33 cellular contexts compared by ENCODE assay signal in the genomic region with DNA sequence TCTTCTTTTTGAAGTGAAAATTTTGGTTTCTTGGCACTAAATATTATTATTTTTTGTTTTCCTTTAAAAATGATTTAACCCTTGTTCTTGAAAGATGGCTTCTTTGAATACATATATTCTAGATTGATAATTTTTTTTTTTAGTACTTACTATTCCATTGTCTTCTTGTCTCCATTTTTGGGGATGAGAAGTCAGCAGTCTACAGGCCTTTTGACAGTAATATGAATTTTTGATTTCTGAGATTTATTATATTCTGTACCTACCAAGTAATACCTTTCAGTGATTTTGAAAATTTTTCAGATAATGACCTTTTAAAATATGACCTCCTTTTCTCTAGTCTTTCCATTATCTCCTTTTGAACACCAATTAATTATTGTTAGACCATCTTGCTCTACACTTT.
A peak's percentile ranks its signal among the peaks of the same experiment; 100 is the strongest.
DNase-seq lines count a peak whose midpoint lies in the region; ATAC-seq, FAIRE-seq and TF ChIP-seq lines count a peak whose summit lies in the region.
"Had no signal": no experiment of that assay in that cellular context is flagged by ENCODE, and none has a peak within 500 bp of the region (broad histone marks: within the 10 kb centered on the region; RNA-seq: fewer than 3 reads in every experiment).

No MANE protein-coding gene starts in this region.

- no peak overlapping the region for H3K4me3 Mint-ChIP-seq in WTC11
- H3K4me3 Mint-ChIP-seq: B cell; CD14-positive monocyte; CD4-positive, alpha-beta memory T cell; CD4-positive, alpha-beta T cell; CD4-positive, CD25-positive, alpha-beta regulatory T cell; CD8-positive, alpha-beta memory T cell; CD8-positive, alpha-beta T cell had no signal

- FAIRE-seq in HepG2 (lab: Jason Lieb, UNC), result no peak
- FAIRE-seq: A204.1, A549, D721Med had no signal

- H3K9me3 Mint-ChIP-seq in WTC11, result peaks cover 48% of the 10 kb centered on the region

- no peak for ATAC-seq in HepG2
- ATAC-seq in right lobe of liver, result no peak
- ATAC-seq in WTC11, result no peak
- ATAC-seq in GM19324 (IDR thresholded peaks at IDR 0.05; ENCODE audit: low FRiP score, unreplicated experiment), result no peak
- ATAC-seq: A549; CD8-positive, alpha-beta T cell had no signal

- H3K9me3 ChIP-seq in HepG2 (ENCODE audit: low read length), result peaks cover 3% of the 10 kb centered on the region; the same call in 1 of the 2 replicates
- H3K9me3 ChIP-seq in right lobe of liver, result no peaks in the 10 kb centered on the region
- H3K9me3 ChIP-seq: A549, BLaER1, Caco-2 had no signal

- H3K4me3 ChIP-seq in HepG2 (replicated peaks in 1 of 3; ENCODE audit: insufficient read depth in 1 of 3, low read depth in 2 of 3, low read length in 3 of 3) (no peak overlapping the region), right lobe of liver (no peak overlapping the region)
- H3K4me3 ChIP-seq: A549; BLaER1; BLaER1 treated with 17β-estradiol and CSF1 and Interleukin-3, amounts not matched to agents 10 nM and 100 nM had no signal

- CTCF ChIA-PET in HepG2 (lab: Yijun Ruan, JAX; ENCODE audit: low intra/inter-chr PET ratio, low total read pairs) (no interaction called here), WTC11 (lab: Charles Lee) (no interaction called here)

- in situ Hi-C loops in HepG2 (cut with HindIII; ENCODE audit: extremely low pct_ligation_motif_present, low pct_unique_long_range_greater_than_20kb), result no loop called here

- TF ChIP-seq CTCF in HepG2 (CRISPR knock-in tag; IDR thresholded peaks at IDR 0.05) (no peak), right lobe of liver (IDR thresholded peaks at IDR 0.05) (no peak), WTC11 (IDR thresholded peaks at IDR 0.05) (no peak)

- H3K27ac Mint-ChIP-seq in WTC11, result no peak overlapping the region
- H3K27ac Mint-ChIP-seq: B cell; CD14-positive monocyte; CD4-positive, alpha-beta memory T cell; CD4-positive, alpha-beta T cell; CD4-positive, CD25-positive, alpha-beta regulatory T cell; CD8-positive, alpha-beta memory T cell; CD8-positive, alpha-beta T cell had no signal

- no peaks in the 10 kb centered on the region for H3K36me3 ChIP-seq in HepG2 (replicated peaks in 1 of 2; ENCODE audit: control insufficient read depth in 1 of 2, insufficient read depth in 2 of 2, low read length in 2 of 2)
- H3K36me3 ChIP-seq in right lobe of liver, result no peaks in the 10 kb centered on the region
- H3K36me3 ChIP-seq: BE2C; BLaER1; BLaER1 treated with 17β-estradiol and CSF1 and Interleukin-3, amounts not matched to agents 10 nM and 100 nM had no signal

- no peaks in the 10 kb centered on the region for H3K79me2 ChIP-seq in HepG2 (ENCODE audit: insufficient read depth, low read length)

- H3K27ac ChIP-seq in HepG2 (ENCODE audit: extremely low read length, insufficient read depth, low read length) (no peak overlapping the region), right lobe of liver (no peak overlapping the region)
- H3K27ac ChIP-seq: 22Rv1; A549; BLaER1; BLaER1 treated with 17β-estradiol and CSF1 and Interleukin-3, amounts not matched to agents 10 nM and 100 nM; C4-2B had no signal

- BruUV-seq in HepG2 (replicated peaks; lab: Mats Ljungman, UMichigan), result no TSS peak

- no peak overlapping the region for H3K9ac ChIP-seq in HepG2 (ENCODE audit: insufficient read depth, low read depth, low read length)
- H3K9ac ChIP-seq: BLaER1; BLaER1 treated with 17β-estradiol and CSF1 and Interleukin-3, amounts not matched to agents 10 nM and 100 nM had no signal

- POLR2A ChIA-PET in HepG2 (lab: Yijun Ruan, JAX) (no interaction called here), WTC11 (lab: Charles Lee) (no interaction called here)

- no peaks in the 10 kb centered on the region for H4K20me1 ChIP-seq in HepG2 (ENCODE audit: insufficient read depth, low read length)
- H4K20me1 ChIP-seq: BLaER1; BLaER1 treated with 17β-estradiol and CSF1 and Interleukin-3, amounts not matched to agents 10 nM and 100 nM had no signal

- DNase-seq in HepG2 (ENCODE audit: low spot score), result no peak
- DNase-seq in right lobe of liver, result no peak
- no peak for DNase-seq in WTC11 (ENCODE audit: low spot score)
- DNase-seq: 8988T; ACHN; AML-193; BE2C; C1 segment of cervical spinal cord; Caco-2; Calu3; CD4-positive, alpha-beta memory T cell; CD4-positive, alpha-beta T cell; CD4-positive, CD25-positive, alpha-beta regulatory T cell; CD8-positive, alpha-beta memory T cell; CD8-positive, alpha-beta T cell; COR-L47; DMS 273 treated with DMSO at 0.1 percent for 48 hours; DMS153; DMS53; DMS79; DMS79 treated with DMSO at 0.1 percent for 48 hours; DND-41; EL had no signal

- no peak overlapping the region for H2AFZ ChIP-seq in HepG2 (ENCODE audit: low read length)

- H3K27me3 ChIP-seq in HepG2 (ENCODE audit: control insufficient read depth in 1 of 2, insufficient read depth in 2 of 2, low read length in 2 of 2) (peaks cover 0 to 15% of the 10 kb centered on the region in 2 experiments; a peak in 3 of 5 replicates), right lobe of liver (no peaks in the 10 kb centered on the region)
- H3K27me3 ChIP-seq: BE2C; BLaER1; BLaER1 treated with 17β-estradiol and CSF1 and Interleukin-3, amounts not matched to agents 10 nM and 100 nM had no signal

- H3K4me1 Mint-ChIP-seq in WTC11, result peaks cover 4% of the 10 kb centered on the region; the same call in 1 of the 2 replicates
- H3K4me1 Mint-ChIP-seq: B cell; CD14-positive monocyte; CD4-positive, alpha-beta memory T cell; CD8-positive, alpha-beta memory T cell had no signal

- intact Hi-C loops in HepG2 (cut with micrococcal nuclease; ENCODE audit: unreplicated experiment) (no loop called here), right lobe of liver (cut with DNase I) (no loop called here)

- TF ChIP-seq EP300 in HepG2 (IDR thresholded peaks at IDR 0.05; ENCODE audit: low read depth in 2 of 2, low read length in 2 of 2), result no peak
- TF ChIP-seq EP300 in HepG2 (CRISPR knock-in tag; IDR thresholded peaks at IDR 0.05; ENCODE audit: borderline replicate concordance), result no peak

- TF ChIP-seq RAD21 in HepG2 (CRISPR knock-in tag; IDR thresholded peaks at IDR 0.05), result no peak

- TF ChIP-seq POLR2A in HepG2 (IDR thresholded peaks at IDR 0.05; ENCODE audit: insufficient read depth in 1 of 2, low read depth in 2 of 2, low read length in 2 of 2) (no peak), right lobe of liver (IDR thresholded peaks at IDR 0.05) (no peak)

- H3K4me1 ChIP-seq in HepG2 (ENCODE audit: insufficient read depth, low read length) (no peaks in the 10 kb centered on the region), right lobe of liver (no peaks in the 10 kb centered on the region)
- H3K4me1 ChIP-seq: A549; BE2C; BLaER1; BLaER1 treated with 17β-estradiol and CSF1 and Interleukin-3, amounts not matched to agents 10 nM and 100 nM; Caco-2 had no signal

- no peak overlapping the region for H3K4me2 ChIP-seq in HepG2 (ENCODE audit: low read depth, low read length)
- H3K4me2 ChIP-seq: A549; BLaER1; BLaER1 treated with 17β-estradiol and CSF1 and Interleukin-3, amounts not matched to agents 10 nM and 100 nM had no signal

- peaks cover 15% of the 10 kb centered on the region for H3K27me3 Mint-ChIP-seq in WTC11 (ENCODE audit: low read depth)
- H3K27me3 Mint-ChIP-seq: CD4-positive, alpha-beta T cell; CD4-positive, CD25-positive, alpha-beta regulatory T cell had no signal

- peaks cover 19% of the 10 kb centered on the region for H3K36me3 Mint-ChIP-seq in WTC11
- H3K36me3 Mint-ChIP-seq: CD14-positive monocyte; CD4-positive, alpha-beta memory T cell; CD4-positive, CD25-positive, alpha-beta regulatory T cell; CD8-positive, alpha-beta memory T cell; CD8-positive, alpha-beta T cell had no signal

TF ChIP-seq in HepG2, 621 proteins besides CTCF, POLR2A, EP300 and RAD21:
- TF ChIP-seq ZNF317 (CRISPR knock-in tag; IDR thresholded peaks at IDR 0.05) (peak; percentile 54; the same call in 1 of the 2 replicates), SIN3B (IDR thresholded peaks at IDR 0.05; ENCODE audit: low read length) (no peak)

TF ChIP-seq in WTC11, 78 proteins besides CTCF, POLR2A, EP300 and RAD21:
- TF ChIP-seq ZNF317 (CRISPR knock-in tag; IDR thresholded peaks at IDR 0.05; ENCODE audit: borderline replicate concordance, low read depth) (peak; percentile 79; the same call in 1 of the 2 replicates), NR1H2 (CRISPR knock-in tag; IDR thresholded peaks at IDR 0.05) (no peak)
- TF ChIP-seq, protein P1, sequence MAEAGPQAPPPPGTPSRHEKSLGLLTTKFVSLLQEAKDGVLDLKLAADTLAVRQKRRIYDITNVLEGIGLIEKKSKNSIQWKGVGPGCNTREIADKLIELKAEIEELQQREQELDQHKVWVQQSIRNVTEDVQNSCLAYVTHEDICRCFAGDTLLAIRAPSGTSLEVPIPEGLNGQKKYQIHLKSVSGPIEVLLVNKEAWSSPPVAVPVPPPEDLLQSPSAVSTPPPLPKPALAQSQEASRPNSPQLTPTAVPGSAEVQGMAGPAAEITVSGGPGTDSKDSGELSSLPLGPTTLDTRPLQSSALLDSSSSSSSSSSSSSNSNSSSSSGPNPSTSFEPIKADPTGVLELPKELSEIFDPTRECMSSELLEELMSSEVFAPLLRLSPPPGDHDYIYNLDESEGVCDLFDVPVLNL (CRISPR knock-in tag; IDR thresholded peaks at IDR 0.05; ENCODE audit: borderline replicate concordance, low read depth), result no peak
